ENCODE assay signal across 8 cellular contexts in genomic region chr4:153467897-153468262, GRCh38. TPM values are rescaled to one million over a fixed set of nuclear protein-coding genes. Genes with fewer than 3 reads are reported as not detected.
DNase-seq lines count a peak whose midpoint lies in the region; ATAC-seq, FAIRE-seq and TF ChIP-seq lines count a peak whose summit lies in the region.

No MANE protein-coding gene starts in this region.

- H3K4me3 ChIP-seq in A549 (no peak overlapping the region), HUES6 (ENCODE audit: low read depth, low read length) (peak overlapping the region; percentile 77), ascending aorta (peak overlapping the region; percentile 73 to 99), mesenchymal stem cell (ENCODE audit: insufficient read depth in 1 of 2, low read depth in 1 of 2, low read length in 2 of 2) (peak overlapping the region in 1 of 2 experiments; percentile 89)

- no peak for ATAC-seq in A549
- no peak for ATAC-seq in HG03432 (IDR thresholded peaks at IDR 0.05; ENCODE audit: unreplicated experiment)

- peaks cover 14% of the 10 kb centered on the region; the same call in 2 of the 3 replicates for H3K4me1 ChIP-seq in A549
- H3K4me1 ChIP-seq in HUES6 (ENCODE audit: control insufficient read depth, insufficient read depth, low read length) = peaks cover 14% of the 10 kb centered on the region
- H3K4me1 ChIP-seq in ascending aorta = peaks cover 3 to 18% of the 10 kb centered on the region in 2 donors
- H3K4me1 ChIP-seq in mesenchymal stem cell (ENCODE audit: control insufficient read depth, insufficient read depth, low read depth, low read length) = peaks cover 16% of the 10 kb centered on the region

- H3K9ac ChIP-seq in HUES6 (ENCODE audit: low read length) (no peak overlapping the region), mesenchymal stem cell (ENCODE audit: low read length) (peak overlapping the region; percentile 86)

- TF ChIP-seq RAD21 in A549 (conservative IDR thresholded peaks at IDR 0.05 in 1 of 2, IDR thresholded peaks at IDR 0.05 in 1 of 2) = no peak

- H4K8ac ChIP-seq in mesenchymal stem cell (ENCODE audit: low read length) = no peak overlapping the region

- WGBS in A549 (ENCODE audit: missing lambda C conversion rate) = 71% methylated on average over 4 of the region's 4 CpGs
- 27% methylated on average over 4 of the region's 4 CpGs for WGBS in mesenchymal stem cell

- no peak overlapping the region for H2BK120ac ChIP-seq in mesenchymal stem cell (ENCODE audit: low read depth, low read length)

- intact Hi-C loops in ascending aorta (cut with DNase I) = loop anchor here (5.0 to 10.0 kb wide), 4 partner anchors 49 to 323 kb away; no protein-coding TSS in a partner anchor

- H3K14ac ChIP-seq in mesenchymal stem cell (ENCODE audit: low read length in 2 of 2) = no peak overlapping the region

- no peak for FAIRE-seq in A549 (lab: Jason Lieb, UNC)

- H2BK5ac ChIP-seq in mesenchymal stem cell (ENCODE audit: low read depth, low read length, poor library complexity, severe bottlenecking) = no peak overlapping the region

- no peak overlapping the region for H4K91ac ChIP-seq in mesenchymal stem cell (ENCODE audit: low read length)

- no peak for TF ChIP-seq POLR2A in A549 (IDR thresholded peaks at IDR 0.05; ENCODE audit: low read length)

- no peak for DNase-seq in A549 (ENCODE audit: low read depth in 1 of 2, low spot score in 1 of 2)
- no peak for DNase-seq in ascending aorta (ENCODE audit: low spot score in 2 of 2)
- peak; percentile 20 for DNase-seq in mesenchymal stem cell
- DNase-seq in caudate nucleus (lab: John Stamatoyannopoulos, UW) = no peak
- DNase-seq in SK-N-DZ (ENCODE audit: low spot score) = no peak
- DNase-seq in RPMI8226 = no peak

- CTCF ChIA-PET in A549 (lab: Yijun Ruan, JAX) = interaction anchor here (1.1 to 3.5 kb wide), 3 partner anchors 106 to 176 kb away, joined by 4 to 14 read pairs (median 13); no protein-coding TSS in a partner anchor

- H3K36me3 ChIP-seq in HUES6 (ENCODE audit: control insufficient read depth, insufficient read depth, low read length) (peaks cover 3% of the 10 kb centered on the region; the same call in 1 of the 2 replicates), ascending aorta (no peaks in the 10 kb centered on the region), mesenchymal stem cell (ENCODE audit: control insufficient read depth in 1 of 2, insufficient read depth in 2 of 2, low read depth in 1 of 2, low read length in 2 of 2) (no peaks in the 10 kb centered on the region)

- H2AFZ ChIP-seq in mesenchymal stem cell (ENCODE audit: low read depth, low read length) = no peak overlapping the region

- H3K9me3 ChIP-seq in A549 (no peaks in the 10 kb centered on the region), HUES6 (ENCODE audit: control insufficient read depth, insufficient read depth, low read depth, low read length) (no peaks in the 10 kb centered on the region), ascending aorta (no peaks in the 10 kb centered on the region), mesenchymal stem cell (ENCODE audit: control insufficient read depth, low read length) (no peaks in the 10 kb centered on the region)

- no peak for TF ChIP-seq CTCF in A549 (IDR thresholded peaks at IDR 0.05)
- TF ChIP-seq CTCF in ascending aorta (IDR thresholded peaks at IDR 0.05) = no peak

- peaks cover 27% of the 10 kb centered on the region for H3K79me1 ChIP-seq in mesenchymal stem cell (replicated peaks; ENCODE audit: low read length, poor library complexity, severe bottlenecking)

- no peak for TF ChIP-seq EP300 in A549 (IDR thresholded peaks at IDR 0.05)

- H3K18ac ChIP-seq in mesenchymal stem cell (ENCODE audit: low read depth in 1 of 2, low read length in 2 of 2) = no peak overlapping the region

- POLR2A ChIA-PET in A549 (lab: Yijun Ruan, JAX) = no interaction called here

- no peak overlapping the region for H3K4ac ChIP-seq in mesenchymal stem cell (ENCODE audit: low read depth in 1 of 2, low read length in 2 of 2)

- no peak overlapping the region for H3K23ac ChIP-seq in mesenchymal stem cell (ENCODE audit: low read length in 2 of 2)

- H3K4me2 ChIP-seq in A549 = peak overlapping the region; percentile 91
- peak overlapping the region; percentile 47 for H3K4me2 ChIP-seq in mesenchymal stem cell (ENCODE audit: low read length, poor library complexity, severe bottlenecking)

- no peak overlapping the region for H2BK15ac ChIP-seq in mesenchymal stem cell (ENCODE audit: low read depth, poor library complexity, severe bottlenecking)

- peaks cover 11% of the 10 kb centered on the region; the same call in 1 of the 2 replicates for H3K27me3 ChIP-seq in HUES6 (ENCODE audit: control insufficient read depth, insufficient read depth, low read length)
- H3K27me3 ChIP-seq in ascending aorta = no peaks in the 10 kb centered on the region
- H3K27me3 ChIP-seq in mesenchymal stem cell (ENCODE audit: control insufficient read depth in 1 of 2, insufficient read depth in 1 of 2, low read length in 2 of 2) = no peaks in the 10 kb centered on the region

- H3K27ac ChIP-seq in A549 (no peak overlapping the region), HUES6 (ENCODE audit: low read depth, low read length) (no peak overlapping the region), ascending aorta (no peak overlapping the region), mesenchymal stem cell (ENCODE audit: low read length, poor library complexity, severe bottlenecking) (no peak overlapping the region), caudate nucleus (ENCODE audit: low read depth, low read length) (no peak overlapping the region)

- H2AK5ac ChIP-seq in mesenchymal stem cell (ENCODE audit: low read length, severe bottlenecking) = no peak overlapping the region

- H2BK12ac ChIP-seq in mesenchymal stem cell (ENCODE audit: low read length in 2 of 2) = no peak overlapping the region

TF ChIP-seq in A549, 52 proteins besides CTCF, POLR2A, EP300 and RAD21:
- TF ChIP-seq PHF8 (IDR thresholded peaks at IDR 0.05; ENCODE audit: borderline replicate concordance, low read depth) (no peak), EHMT2 (IDR thresholded peaks at IDR 0.05; ENCODE audit: low read depth) (no peak), KDM5A (IDR thresholded peaks at IDR 0.05) (no peak), EHF (CRISPR knock-in tag; IDR thresholded peaks at IDR 0.05) (no peak), NPAS2 (CRISPR knock-in tag; IDR thresholded peaks at IDR 0.05; ENCODE audit: borderline replicate concordance) (no peak), ZC3H11A (IDR thresholded peaks at IDR 0.05) (no peak), RFX5 (IDR thresholded peaks at IDR 0.05) (no peak), FOSB (CRISPR knock-in tag; IDR thresholded peaks at IDR 0.05) (no peak), GATA3 (IDR thresholded peaks at IDR 0.05; ENCODE audit: borderline replicate concordance) (no peak), NR3C1 (IDR thresholded peaks at IDR 0.05) (no peak)
- TF ChIP-seq, protein P1, sequence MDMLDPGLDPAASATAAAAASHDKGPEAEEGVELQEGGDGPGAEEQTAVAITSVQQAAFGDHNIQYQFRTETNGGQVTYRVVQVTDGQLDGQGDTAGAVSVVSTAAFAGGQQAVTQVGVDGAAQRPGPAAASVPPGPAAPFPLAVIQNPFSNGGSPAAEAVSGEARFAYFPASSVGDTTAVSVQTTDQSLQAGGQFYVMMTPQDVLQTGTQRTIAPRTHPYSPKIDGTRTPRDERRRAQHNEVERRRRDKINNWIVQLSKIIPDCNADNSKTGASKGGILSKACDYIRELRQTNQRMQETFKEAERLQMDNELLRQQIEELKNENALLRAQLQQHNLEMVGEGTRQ (IDR thresholded peaks at IDR 0.05) = no peak

RNA-seq across cellular contexts. Expression of gene TMEM131L, which starts 1.7 kb away (rescaled TPM):
- polyA plus RNA-seq in A549 (2011; rRNA removed) (5.0 and 6.3 TPM in 2 replicates), A549 (2017; fragmentation: RNase III; extraction: RNeasy Plus Mini Kit Qiagen cat#74134 plus additional on column Dnase treatment) (3.4 to 4.5 TPM (median 3.9 TPM) in 3 replicates)
- 1.9 and 2.3 TPM in 2 replicates for polyA plus RNA-seq in A549 (2012; cell fraction: cytosol; rRNA removed)
- 5.4 and 8.8 TPM in 2 replicates for polyA plus RNA-seq in A549 (2012; cell fraction: nucleus; rRNA removed)
- polyA minus RNA-seq in A549 (2011; rRNA and poly(A)+ RNA removed) = 9.0 and 10.5 TPM in 2 replicates
- total RNA-seq in ascending aorta = 6.9 TPM
- polyA plus RNA-seq in mesenchymal stem cell (2013, experiment 1 of 2) = 3.8 TPM
- 3.5 TPM for polyA plus RNA-seq in mesenchymal stem cell (2013, experiment 2 of 2)
- 12.2 and 18.2 TPM in 2 replicates for polyA plus RNA-seq in SK-N-DZ (2014; cell fraction: cytosol; rRNA removed)
- 20.3 and 26.3 TPM in 2 replicates for polyA plus RNA-seq in SK-N-DZ (2014; cell fraction: nucleus; rRNA removed)
